ENCODE assay signal across 1 cellular context in genomic region chr11:63923319-63923718, GRCh38.
TF ChIP-seq lines count a peak whose summit lies in the region.

No MANE protein-coding gene starts in this region.

TF ChIP-seq in K562, 482 proteins besides CTCF, POLR2A, EP300 and RAD21:
- no peak for TF ChIP-seq DDX20 (tag; IDR thresholded peaks at IDR 0.05; ENCODE audit: low read depth)
- peak; percentile 91 for TF ChIP-seq ESRRA (IDR thresholded peaks at IDR 0.05; ENCODE audit: borderline replicate concordance, low read depth)
- peak; percentile 35; the same call in 1 of the 2 replicates for TF ChIP-seq EGR1 (conservative IDR thresholded peaks at IDR 0.05)
- no peak for TF ChIP-seq FOXJ2 (tag; IDR thresholded peaks at IDR 0.05)
